ENCODE assay signal across 9 cellular contexts in the genomic region with DNA sequence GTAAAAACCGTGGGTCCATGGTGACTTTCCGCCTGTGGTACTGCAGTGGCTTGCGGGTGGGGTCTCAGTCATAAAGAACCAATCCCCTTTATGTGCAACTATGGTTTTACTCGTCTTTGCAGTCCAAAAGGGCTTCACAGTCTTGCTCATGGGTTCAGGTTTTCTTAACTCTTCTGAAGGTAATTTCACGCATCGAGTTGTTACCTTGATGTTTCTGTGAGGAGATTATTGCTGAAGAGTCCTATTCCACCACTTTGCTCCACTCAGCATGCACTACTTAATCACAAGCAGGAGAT. TPM values are rescaled to one million over a fixed set of nuclear protein-coding genes. Genes with fewer than 3 reads are reported as not detected.
DNase-seq lines count a peak whose midpoint lies in the region; ATAC-seq and TF ChIP-seq lines count a peak whose summit lies in the region.
"Had no signal": no experiment of that assay in that cellular context is flagged by ENCODE, and none has a peak within 500 bp of the region (broad histone marks: within the 10 kb centered on the region; RNA-seq: fewer than 3 reads in every experiment).

No MANE protein-coding gene starts in this region.

- WGBS in gastroesophageal sphincter (ENCODE audit: low coverage in 1 of 2), 2 donors, result 27 to 40% methylated on average over 4 to 5 of the region's 6 CpGs

- TF ChIP-seq EP300 in gastroesophageal sphincter (IDR thresholded peaks at IDR 0.05), result no peak

- intact Hi-C loops in lower lobe of right lung (cut with DNase I), result loop anchor here (10.0 kb wide), 1 partner anchor 54 kb away; no protein-coding TSS in a partner anchor

- peak; percentile 26 for ATAC-seq in GM21576 (IDR thresholded peaks at IDR 0.05; ENCODE audit: unreplicated experiment)
- peak in 3 of 4 experiments; percentile 25 to 56 (median 45) for ATAC-seq in T-cell (replicated peaks in 1 of 4)
- ATAC-seq in lower lobe of right lung, result no peak
- ATAC-seq in gastroesophageal sphincter, result no peak

- H3K9me3 ChIP-seq in lower lobe of right lung (no peaks in the 10 kb centered on the region), gastroesophageal sphincter (no peaks in the 10 kb centered on the region)

- H3K36me3 Mint-ChIP-seq in T-cell, result no peaks in the 10 kb centered on the region
- H3K36me3 Mint-ChIP-seq: IgD-negative memory B cell had no signal

- peaks cover 0 to 5% (median 0%) of the 10 kb centered on the region in 3 donors for H3K9me3 Mint-ChIP-seq in T-cell

- H3K27me3 ChIP-seq in ACC112 (ENCODE audit: insufficient read depth, low read length), result no peaks in the 10 kb centered on the region
- H3K27me3 ChIP-seq in lower lobe of right lung (ENCODE audit: low read depth), result no peaks in the 10 kb centered on the region
- H3K27me3 ChIP-seq in gastroesophageal sphincter, result no peaks in the 10 kb centered on the region

- H3K36me3 ChIP-seq in ACC112 (ENCODE audit: insufficient read depth, low read length) (no peaks in the 10 kb centered on the region), lower lobe of right lung (no peaks in the 10 kb centered on the region), gastroesophageal sphincter (no peaks in the 10 kb centered on the region)

- DNase-seq in T-cell (no peak), lower lobe of right lung (no peak), amygdala (lab: John Stamatoyannopoulos, UW) (no peak), NCI-H524 treated with DMSO at 0.1 percent for 48 hours (lab: John Stamatoyannopoulos, UW) (no peak)
- DNase-seq in stimulated activated naive CD4-positive, alpha-beta T cell treated with Interleukin-2 at 50 U/mL for 16 hours (lab: John Stamatoyannopoulos, UW), result no peak

- TF ChIP-seq CTCF in lower lobe of right lung (IDR thresholded peaks at IDR 0.05), result no peak
- no peak for TF ChIP-seq CTCF in gastroesophageal sphincter (IDR thresholded peaks at IDR 0.05)

- peak overlapping the region; percentile 74 to 81 (median 76) for H3K4me3 Mint-ChIP-seq in T-cell

- TF ChIP-seq POLR2A in gastroesophageal sphincter (IDR thresholded peaks at IDR 0.05), result no peak

- peak overlapping the region; percentile 59 for H2AFZ ChIP-seq in ACC112 (ENCODE audit: low read length, unreplicated experiment)

- POLR2A ChIA-PET in T-cell (lab: Charles Lee), result no interaction called here

- H3K4me3 ChIP-seq in ACC112 (ENCODE audit: low read depth, low read length) (peak overlapping the region; percentile 79), lower lobe of right lung (peak overlapping the region; percentile 42), gastroesophageal sphincter (peak overlapping the region in 1 of 2 donors; percentile 45)

- H3K27me3 Mint-ChIP-seq in T-cell, result peaks cover 0 to 5% of the 10 kb centered on the region in 2 donors
- H3K27me3 Mint-ChIP-seq: IgD-negative memory B cell had no signal

- CTCF ChIA-PET in T-cell (lab: Charles Lee), result no interaction called here

- no peaks in the 10 kb centered on the region for H3K79me2 ChIP-seq in ACC112 (ENCODE audit: control insufficient read depth, insufficient read depth, low read length, unreplicated experiment)

- H3K27ac ChIP-seq in ACC112 (ENCODE audit: low read depth, low read length) (no peak overlapping the region), lower lobe of right lung (no peak overlapping the region), gastroesophageal sphincter (no peak overlapping the region)

- H3K4me1 Mint-ChIP-seq in T-cell, result peaks cover 7 to 11% (median 7%) of the 10 kb centered on the region in 3 donors

- H3K27ac Mint-ChIP-seq in T-cell, result peak overlapping the region in 1 of 2 donors; percentile 87
- H3K27ac Mint-ChIP-seq: IgD-negative memory B cell had no signal

- no peaks in the 10 kb centered on the region for H3K4me1 ChIP-seq in ACC112 (ENCODE audit: control insufficient read depth, insufficient read depth, low read length, unreplicated experiment)
- no peaks in the 10 kb centered on the region for H3K4me1 ChIP-seq in lower lobe of right lung
- H3K4me1 ChIP-seq in gastroesophageal sphincter, result peaks cover 0 to 4% (median 0%) of the 10 kb centered on the region in 3 donors

RNA-seq across cellular contexts. Expression of a gene that starts 41.5 kb away (rescaled TPM):
- 1 to 10 TPM; 1.3 to 3.5 (median 2.7) TPM for total RNA-seq in T-cell
- 37.5 TPM for total RNA-seq in lower lobe of right lung
- total RNA-seq in gastroesophageal sphincter, result 10 to 100 TPM; 12.5 to 26.5 (median 19.1) TPM

RNA-seq across cellular contexts. Expression of a gene that starts 45.6 kb away (rescaled TPM):
- total RNA-seq in T-cell, result 10 to 100 TPM; 50.2 to 56.2 (median 53.0) TPM
- total RNA-seq in lower lobe of right lung, result 79.7 TPM
- 10 to 100 TPM; 67.8 to 96.3 (median 87.7) TPM for total RNA-seq in gastroesophageal sphincter

Comparison
In these comparisons a context has a peak if more than half of its experiments do, and no peak if none do; other contexts are left out.
1. ATAC-seq: peak in GM21576 (single experiment) and T-cell (3 of 4); none in lower lobe of right lung (0 of 2) and gastroesophageal sphincter (single experiment).